1 cellular context compared by ENCODE assay signal in the genomic region with DNA sequence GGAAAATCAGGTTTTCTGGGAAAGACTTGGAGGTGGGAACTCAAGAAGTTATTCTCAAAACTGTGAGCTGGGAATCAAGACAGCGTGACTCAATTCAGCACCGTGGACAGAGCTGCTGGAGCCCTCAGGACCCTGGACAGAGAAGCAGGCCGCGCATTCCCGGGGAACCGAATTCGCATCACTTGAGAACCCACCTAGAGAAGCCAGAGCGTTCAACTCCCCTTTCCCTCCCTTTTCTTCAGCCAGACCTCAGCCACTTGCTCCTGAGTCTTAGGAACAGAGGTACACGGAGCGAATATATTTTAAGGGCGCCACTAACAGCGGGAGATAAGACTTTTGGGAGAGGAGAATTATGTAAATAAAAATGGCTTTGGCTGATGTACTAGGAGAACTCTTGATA.
TF ChIP-seq lines count a peak whose summit lies in the region.

No MANE protein-coding gene starts in this region.

TF ChIP-seq in HepG2, 621 proteins besides CTCF, POLR2A, EP300 and RAD21 (continued from another document and continues in another):
- peak; percentile 100 for TF ChIP-seq ZNF839 (CRISPR knock-in tag; IDR thresholded peaks at IDR 0.05; ENCODE audit: borderline replicate concordance)
- peak; percentile 100 for TF ChIP-seq SAFB2 (CRISPR knock-in tag; IDR thresholded peaks at IDR 0.05; ENCODE audit: borderline replicate concordance, low read depth)
- TF ChIP-seq NFIB (CRISPR knock-in tag; IDR thresholded peaks at IDR 0.05; ENCODE audit: borderline replicate concordance) = peak; percentile 97
- peak; percentile 100 for TF ChIP-seq TEAD2 (CRISPR knock-in tag; IDR thresholded peaks at IDR 0.05)
- TF ChIP-seq RBM39 (IDR thresholded peaks at IDR 0.05; ENCODE audit: low read depth, low read length, poor library complexity, severe bottlenecking) = no peak
- TF ChIP-seq HHEX (CRISPR knock-in tag; IDR thresholded peaks at IDR 0.05) = peak; percentile 92
- TF ChIP-seq, protein P1, sequence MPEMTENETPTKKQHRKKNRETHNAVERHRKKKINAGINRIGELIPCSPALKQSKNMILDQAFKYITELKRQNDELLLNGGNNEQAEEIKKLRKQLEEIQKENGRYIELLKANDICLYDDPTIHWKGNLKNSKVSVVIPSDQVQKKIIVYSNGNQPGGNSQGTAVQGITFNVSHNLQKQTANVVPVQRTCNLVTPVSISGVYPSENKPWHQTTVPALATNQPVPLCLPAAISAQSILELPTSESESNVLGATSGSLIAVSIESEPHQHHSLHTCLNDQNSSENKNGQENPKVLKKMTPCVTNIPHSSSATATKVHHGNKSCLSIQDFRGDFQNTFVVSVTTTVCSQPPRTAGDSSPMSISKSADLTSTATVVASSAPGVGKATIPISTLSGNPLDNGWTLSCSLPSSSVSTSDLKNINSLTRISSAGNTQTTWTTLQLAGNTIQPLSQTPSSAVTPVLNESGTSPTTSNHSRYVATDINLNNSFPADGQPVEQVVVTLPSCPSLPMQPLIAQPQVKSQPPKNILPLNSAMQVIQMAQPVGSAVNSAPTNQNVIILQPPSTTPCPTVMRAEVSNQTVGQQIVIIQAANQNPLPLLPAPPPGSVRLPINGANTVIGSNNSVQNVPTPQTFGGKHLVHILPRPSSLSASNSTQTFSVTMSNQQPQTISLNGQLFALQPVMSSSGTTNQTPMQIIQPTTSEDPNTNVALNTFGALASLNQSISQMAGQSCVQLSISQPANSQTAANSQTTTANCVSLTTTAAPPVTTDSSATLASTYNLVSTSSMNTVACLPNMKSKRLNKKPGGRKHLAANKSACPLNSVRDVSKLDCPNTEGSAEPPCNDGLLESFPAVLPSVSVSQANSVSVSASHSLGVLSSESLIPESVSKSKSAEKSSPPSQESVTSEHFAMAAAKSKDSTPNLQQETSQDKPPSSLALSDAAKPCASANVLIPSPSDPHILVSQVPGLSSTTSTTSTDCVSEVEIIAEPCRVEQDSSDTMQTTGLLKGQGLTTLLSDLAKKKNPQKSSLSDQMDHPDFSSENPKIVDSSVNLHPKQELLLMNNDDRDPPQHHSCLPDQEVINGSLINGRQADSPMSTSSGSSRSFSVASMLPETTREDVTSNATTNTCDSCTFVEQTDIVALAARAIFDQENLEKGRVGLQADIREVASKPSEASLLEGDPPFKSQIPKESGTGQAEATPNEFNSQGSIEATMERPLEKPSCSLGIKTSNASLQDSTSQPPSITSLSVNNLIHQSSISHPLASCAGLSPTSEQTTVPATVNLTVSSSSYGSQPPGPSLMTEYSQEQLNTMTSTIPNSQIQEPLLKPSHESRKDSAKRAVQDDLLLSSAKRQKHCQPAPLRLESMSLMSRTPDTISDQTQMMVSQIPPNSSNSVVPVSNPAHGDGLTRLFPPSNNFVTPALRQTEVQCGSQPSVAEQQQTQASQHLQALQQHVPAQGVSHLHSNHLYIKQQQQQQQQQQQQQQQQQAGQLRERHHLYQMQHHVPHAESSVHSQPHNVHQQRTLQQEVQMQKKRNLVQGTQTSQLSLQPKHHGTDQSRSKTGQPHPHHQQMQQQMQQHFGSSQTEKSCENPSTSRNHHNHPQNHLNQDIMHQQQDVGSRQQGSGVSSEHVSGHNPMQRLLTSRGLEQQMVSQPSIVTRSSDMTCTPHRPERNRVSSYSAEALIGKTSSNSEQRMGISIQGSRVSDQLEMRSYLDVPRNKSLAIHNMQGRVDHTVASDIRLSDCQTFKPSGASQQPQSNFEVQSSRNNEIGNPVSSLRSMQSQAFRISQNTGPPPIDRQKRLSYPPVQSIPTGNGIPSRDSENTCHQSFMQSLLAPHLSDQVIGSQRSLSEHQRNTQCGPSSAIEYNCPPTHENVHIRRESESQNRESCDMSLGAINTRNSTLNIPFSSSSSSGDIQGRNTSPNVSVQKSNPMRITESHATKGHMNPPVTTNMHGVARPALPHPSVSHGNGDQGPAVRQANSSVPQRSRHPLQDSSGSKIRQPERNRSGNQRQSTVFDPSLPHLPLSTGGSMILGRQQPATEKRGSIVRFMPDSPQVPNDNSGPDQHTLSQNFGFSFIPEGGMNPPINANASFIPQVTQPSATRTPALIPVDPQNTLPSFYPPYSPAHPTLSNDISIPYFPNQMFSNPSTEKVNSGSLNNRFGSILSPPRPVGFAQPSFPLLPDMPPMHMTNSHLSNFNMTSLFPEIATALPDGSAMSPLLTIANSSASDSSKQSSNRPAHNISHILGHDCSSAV (CRISPR knock-in tag; IDR thresholded peaks at IDR 0.05; ENCODE audit: borderline replicate concordance) = no peak
- TF ChIP-seq, protein P2, sequence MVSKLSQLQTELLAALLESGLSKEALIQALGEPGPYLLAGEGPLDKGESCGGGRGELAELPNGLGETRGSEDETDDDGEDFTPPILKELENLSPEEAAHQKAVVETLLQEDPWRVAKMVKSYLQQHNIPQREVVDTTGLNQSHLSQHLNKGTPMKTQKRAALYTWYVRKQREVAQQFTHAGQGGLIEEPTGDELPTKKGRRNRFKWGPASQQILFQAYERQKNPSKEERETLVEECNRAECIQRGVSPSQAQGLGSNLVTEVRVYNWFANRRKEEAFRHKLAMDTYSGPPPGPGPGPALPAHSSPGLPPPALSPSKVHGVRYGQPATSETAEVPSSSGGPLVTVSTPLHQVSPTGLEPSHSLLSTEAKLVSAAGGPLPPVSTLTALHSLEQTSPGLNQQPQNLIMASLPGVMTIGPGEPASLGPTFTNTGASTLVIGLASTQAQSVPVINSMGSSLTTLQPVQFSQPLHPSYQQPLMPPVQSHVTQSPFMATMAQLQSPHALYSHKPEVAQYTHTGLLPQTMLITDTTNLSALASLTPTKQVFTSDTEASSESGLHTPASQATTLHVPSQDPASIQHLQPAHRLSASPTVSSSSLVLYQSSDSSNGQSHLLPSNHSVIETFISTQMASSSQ (IDR thresholded peaks at IDR 0.05; ENCODE audit: low read depth) = no peak
- TF ChIP-seq, protein P2 (CRISPR knock-in tag; IDR thresholded peaks at IDR 0.05; ENCODE audit: borderline replicate concordance) = peak; percentile 90
- TF ChIP-seq, protein P3, sequence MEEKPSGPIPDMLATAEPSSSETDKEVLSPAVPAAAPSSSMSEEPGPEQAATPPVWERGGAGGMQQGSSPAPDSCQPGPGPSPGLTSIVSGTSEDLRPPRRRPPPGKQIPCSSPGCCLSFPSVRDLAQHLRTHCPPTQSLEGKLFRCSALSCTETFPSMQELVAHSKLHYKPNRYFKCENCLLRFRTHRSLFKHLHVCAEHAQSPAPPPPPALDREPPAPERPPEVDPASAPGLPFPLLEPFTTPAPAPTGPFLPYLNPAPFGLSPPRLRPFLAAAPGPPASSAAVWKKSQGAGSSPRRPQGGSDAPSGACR (CRISPR knock-in tag; IDR thresholded peaks at IDR 0.05) = peak; percentile 100
- peak; percentile 100 for TF ChIP-seq ZFP90 (CRISPR knock-in tag; IDR thresholded peaks at IDR 0.05; ENCODE audit: borderline replicate concordance)
- TF ChIP-seq POLR2AphosphoS2 (IDR thresholded peaks at IDR 0.05; ENCODE audit: low read depth, low read length) = no peak
- TF ChIP-seq, protein P4, sequence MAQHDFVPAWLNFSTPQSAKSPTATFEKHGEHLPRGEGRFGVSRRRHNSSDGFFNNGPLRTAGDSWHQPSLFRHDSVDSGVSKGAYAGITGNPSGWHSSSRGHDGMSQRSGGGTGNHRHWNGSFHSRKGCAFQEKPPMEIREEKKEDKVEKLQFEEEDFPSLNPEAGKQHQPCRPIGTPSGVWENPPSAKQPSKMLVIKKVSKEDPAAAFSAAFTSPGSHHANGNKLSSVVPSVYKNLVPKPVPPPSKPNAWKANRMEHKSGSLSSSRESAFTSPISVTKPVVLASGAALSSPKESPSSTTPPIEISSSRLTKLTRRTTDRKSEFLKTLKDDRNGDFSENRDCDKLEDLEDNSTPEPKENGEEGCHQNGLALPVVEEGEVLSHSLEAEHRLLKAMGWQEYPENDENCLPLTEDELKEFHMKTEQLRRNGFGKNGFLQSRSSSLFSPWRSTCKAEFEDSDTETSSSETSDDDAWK (CRISPR knock-in tag; IDR thresholded peaks at IDR 0.05) = no peak
- TF ChIP-seq, protein P5, sequence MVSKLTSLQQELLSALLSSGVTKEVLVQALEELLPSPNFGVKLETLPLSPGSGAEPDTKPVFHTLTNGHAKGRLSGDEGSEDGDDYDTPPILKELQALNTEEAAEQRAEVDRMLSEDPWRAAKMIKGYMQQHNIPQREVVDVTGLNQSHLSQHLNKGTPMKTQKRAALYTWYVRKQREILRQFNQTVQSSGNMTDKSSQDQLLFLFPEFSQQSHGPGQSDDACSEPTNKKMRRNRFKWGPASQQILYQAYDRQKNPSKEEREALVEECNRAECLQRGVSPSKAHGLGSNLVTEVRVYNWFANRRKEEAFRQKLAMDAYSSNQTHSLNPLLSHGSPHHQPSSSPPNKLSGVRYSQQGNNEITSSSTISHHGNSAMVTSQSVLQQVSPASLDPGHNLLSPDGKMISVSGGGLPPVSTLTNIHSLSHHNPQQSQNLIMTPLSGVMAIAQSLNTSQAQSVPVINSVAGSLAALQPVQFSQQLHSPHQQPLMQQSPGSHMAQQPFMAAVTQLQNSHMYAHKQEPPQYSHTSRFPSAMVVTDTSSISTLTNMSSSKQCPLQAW (CRISPR knock-in tag; IDR thresholded peaks at IDR 0.05) = peak; percentile 86; the same call in 1 of the 2 replicates
- TF ChIP-seq ZNF33A (CRISPR knock-in tag; IDR thresholded peaks at IDR 0.05; ENCODE audit: borderline replicate concordance) = peak; percentile 100
- TF ChIP-seq, protein P6, sequence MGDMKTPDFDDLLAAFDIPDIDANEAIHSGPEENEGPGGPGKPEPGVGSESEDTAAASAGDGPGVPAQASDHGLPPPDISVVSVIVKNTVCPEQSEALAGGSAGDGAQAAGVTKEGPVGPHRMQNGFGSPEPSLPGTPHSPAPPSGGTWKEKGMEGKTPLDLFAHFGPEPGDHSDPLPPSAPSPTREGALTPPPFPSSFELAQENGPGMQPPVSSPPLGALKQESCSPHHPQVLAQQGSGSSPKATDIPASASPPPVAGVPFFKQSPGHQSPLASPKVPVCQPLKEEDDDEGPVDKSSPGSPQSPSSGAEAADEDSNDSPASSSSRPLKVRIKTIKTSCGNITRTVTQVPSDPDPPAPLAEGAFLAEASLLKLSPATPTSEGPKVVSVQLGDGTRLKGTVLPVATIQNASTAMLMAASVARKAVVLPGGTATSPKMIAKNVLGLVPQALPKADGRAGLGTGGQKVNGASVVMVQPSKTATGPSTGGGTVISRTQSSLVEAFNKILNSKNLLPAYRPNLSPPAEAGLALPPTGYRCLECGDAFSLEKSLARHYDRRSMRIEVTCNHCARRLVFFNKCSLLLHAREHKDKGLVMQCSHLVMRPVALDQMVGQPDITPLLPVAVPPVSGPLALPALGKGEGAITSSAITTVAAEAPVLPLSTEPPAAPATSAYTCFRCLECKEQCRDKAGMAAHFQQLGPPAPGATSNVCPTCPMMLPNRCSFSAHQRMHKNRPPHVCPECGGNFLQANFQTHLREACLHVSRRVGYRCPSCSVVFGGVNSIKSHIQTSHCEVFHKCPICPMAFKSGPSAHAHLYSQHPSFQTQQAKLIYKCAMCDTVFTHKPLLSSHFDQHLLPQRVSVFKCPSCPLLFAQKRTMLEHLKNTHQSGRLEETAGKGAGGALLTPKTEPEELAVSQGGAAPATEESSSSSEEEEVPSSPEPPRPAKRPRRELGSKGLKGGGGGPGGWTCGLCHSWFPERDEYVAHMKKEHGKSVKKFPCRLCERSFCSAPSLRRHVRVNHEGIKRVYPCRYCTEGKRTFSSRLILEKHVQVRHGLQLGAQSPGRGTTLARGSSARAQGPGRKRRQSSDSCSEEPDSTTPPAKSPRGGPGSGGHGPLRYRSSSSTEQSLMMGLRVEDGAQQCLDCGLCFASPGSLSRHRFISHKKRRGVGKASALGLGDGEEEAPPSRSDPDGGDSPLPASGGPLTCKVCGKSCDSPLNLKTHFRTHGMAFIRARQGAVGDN (CRISPR knock-in tag; IDR thresholded peaks at IDR 0.05) = peak; percentile 61; the same call in 1 of the 2 replicates
- no peak for TF ChIP-seq NFE2L2 (IDR thresholded peaks at IDR 0.05; ENCODE audit: low read length)
- no peak for TF ChIP-seq SNRNP70 (IDR thresholded peaks at IDR 0.05; ENCODE audit: low read depth, low read length)
- TF ChIP-seq PAX8 (CRISPR knock-in tag; IDR thresholded peaks at IDR 0.05; ENCODE audit: borderline replicate concordance) = peak; percentile 100
- TF ChIP-seq NPAS2 (CRISPR knock-in tag; IDR thresholded peaks at IDR 0.05; ENCODE audit: borderline replicate concordance) = peak; percentile 98
- peak; percentile 100 for TF ChIP-seq ZNF232 (CRISPR knock-in tag; IDR thresholded peaks at IDR 0.05; ENCODE audit: borderline replicate concordance)
- TF ChIP-seq ZNF484 (CRISPR knock-in tag; IDR thresholded peaks at IDR 0.05; ENCODE audit: borderline replicate concordance, low read depth) = peak; percentile 99; the same call in 1 of the 2 replicates
- TF ChIP-seq ZNF335 (CRISPR knock-in tag; IDR thresholded peaks at IDR 0.05) = peak; percentile 98
- TF ChIP-seq, protein P7, sequence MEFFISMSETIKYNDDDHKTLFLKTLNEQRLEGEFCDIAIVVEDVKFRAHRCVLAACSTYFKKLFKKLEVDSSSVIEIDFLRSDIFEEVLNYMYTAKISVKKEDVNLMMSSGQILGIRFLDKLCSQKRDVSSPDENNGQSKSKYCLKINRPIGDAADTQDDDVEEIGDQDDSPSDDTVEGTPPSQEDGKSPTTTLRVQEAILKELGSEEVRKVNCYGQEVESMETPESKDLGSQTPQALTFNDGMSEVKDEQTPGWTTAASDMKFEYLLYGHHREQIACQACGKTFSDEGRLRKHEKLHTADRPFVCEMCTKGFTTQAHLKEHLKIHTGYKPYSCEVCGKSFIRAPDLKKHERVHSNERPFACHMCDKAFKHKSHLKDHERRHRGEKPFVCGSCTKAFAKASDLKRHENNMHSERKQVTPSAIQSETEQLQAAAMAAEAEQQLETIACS (CRISPR knock-in tag; IDR thresholded peaks at IDR 0.05) = peak; percentile 80
- TF ChIP-seq PRPF4 (IDR thresholded peaks at IDR 0.05; ENCODE audit: low read depth, low read length, poor library complexity, severe bottlenecking) = no peak
- no peak for TF ChIP-seq ZFP36 (IDR thresholded peaks at IDR 0.05; ENCODE audit: borderline replicate concordance, low read depth, low read length, partially characterized antibody)
- TF ChIP-seq HNRNPLL (IDR thresholded peaks at IDR 0.05; ENCODE audit: low read depth, low read length, poor library complexity, severe bottlenecking) = no peak
- peak; percentile 100 for TF ChIP-seq ZNF331 (CRISPR knock-in tag; IDR thresholded peaks at IDR 0.05)
- TF ChIP-seq ZNF251 (CRISPR knock-in tag; IDR thresholded peaks at IDR 0.05) = peak; percentile 100
- TF ChIP-seq ZNF572 (CRISPR knock-in tag; IDR thresholded peaks at IDR 0.05) = peak; percentile 92
- TF ChIP-seq CC2D1A (CRISPR knock-in tag; IDR thresholded peaks at IDR 0.05) = peak; percentile 100
